8 cellular contexts compared by ENCODE assay signal in the genomic region with DNA sequence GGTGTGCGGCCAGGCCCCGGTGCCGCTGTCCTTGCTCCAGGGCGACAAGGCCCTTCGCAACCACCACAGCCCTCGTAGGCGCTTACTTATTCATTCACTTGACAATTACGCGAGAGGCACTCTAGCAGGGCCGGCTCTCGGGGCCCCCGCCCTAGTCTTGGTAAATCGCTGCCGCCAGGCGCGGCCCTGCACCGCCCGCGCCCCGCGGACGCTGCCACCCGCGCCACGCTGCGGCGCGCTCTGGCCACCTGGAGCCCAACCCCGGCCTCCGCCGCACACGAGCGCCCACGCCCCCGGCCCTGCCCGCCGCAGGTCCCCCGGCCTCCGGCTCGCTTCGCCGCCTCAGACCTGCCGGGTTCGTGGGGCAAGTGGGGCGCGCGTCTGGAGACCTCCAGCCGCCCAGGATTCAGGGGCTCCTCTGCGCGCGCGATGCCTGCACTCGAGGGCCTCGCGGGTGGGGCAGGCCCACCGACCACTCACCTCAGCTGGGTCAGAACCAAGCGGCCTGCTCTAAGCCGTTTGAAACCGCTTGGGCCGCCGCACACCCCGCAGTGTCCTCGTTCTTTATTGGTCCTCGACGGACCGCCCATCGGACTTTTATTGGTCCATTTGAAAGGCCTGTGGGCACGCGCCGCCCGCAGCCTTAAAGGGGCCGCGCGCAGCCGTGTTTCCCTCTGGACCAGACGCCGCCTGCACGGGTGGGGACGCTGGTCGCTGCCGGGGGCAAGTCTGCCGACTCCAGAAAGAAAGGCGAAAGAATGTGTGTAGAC. TPM values are rescaled to one million over a fixed set of nuclear protein-coding genes. Genes with fewer than 3 reads are reported as not detected.
DNase-seq lines count a peak whose midpoint lies in the region; ATAC-seq, FAIRE-seq and TF ChIP-seq lines count a peak whose summit lies in the region.

Gene CKAP5, minus strand, starts transcription at position 541 of the 770 bp plus-strand sequence. CDS start 25,049 bp downstream, outside the sequence.

- peak; percentile 53 to 91 for TF ChIP-seq EP300 in tibial nerve (IDR thresholded peaks at IDR 0.05)

- peaks cover 0 to 26% (median 17%) of the 10 kb centered on the region in 12 donors for H3K4me1 ChIP-seq in heart left ventricle
- peaks cover 0 to 3% of the 10 kb centered on the region in 2 experiments for H3K4me1 ChIP-seq in trophoblast cell (ENCODE audit: control insufficient read depth in 1 of 2, insufficient read depth in 2 of 2, low read length in 2 of 2)
- H3K4me1 ChIP-seq in tibial nerve, result peaks cover 0 to 36% (median 13%) of the 10 kb centered on the region in 4 donors

- 0% methylated on average over 82 to 83 of the region's 83 CpGs for WGBS in adipose tissue, 3 donors
- WGBS in heart left ventricle, 4 donors, result 0 to 1% (median 0%) methylated on average over 53 to 83 of the region's 83 CpGs
- no CpG with 5 or more reads among the region's 83 CpGs for WGBS in trophoblast cell (ENCODE audit: extremely low coverage, insufficient coverage, insufficient read length)
- 1% methylated on average over 27 to 59 of the region's 83 CpGs for WGBS in tibial nerve, 2 donors

- no peak within 1 kb of the TSS for H3K23ac ChIP-seq in trophoblast cell (ENCODE audit: low read length)

- H3K27me3 ChIP-seq in heart left ventricle (no peaks in the 10 kb centered on the region), trophoblast cell (ENCODE audit: insufficient read depth, low read length) (no peaks in the 10 kb centered on the region), tibial nerve (no peaks in the 10 kb centered on the region)

- H3K9me3 ChIP-seq in heart left ventricle, result no peaks in the 10 kb centered on the region
- no peaks in the 10 kb centered on the region for H3K9me3 ChIP-seq in trophoblast cell (ENCODE audit: insufficient read depth, low read depth, low read length)
- H3K9me3 ChIP-seq in tibial nerve, result no peaks in the 10 kb centered on the region

- peak within 1 kb of the TSS; percentile 64 for H4K12ac ChIP-seq in trophoblast cell (ENCODE audit: low read depth, low read length)

- peaks cover 6% of the 10 kb centered on the region for H3K79me1 ChIP-seq in trophoblast cell (ENCODE audit: low read length)

- peak within 1 kb of the TSS; percentile 95 for H3K9ac ChIP-seq in trophoblast cell (ENCODE audit: low read length)

- H3K27ac ChIP-seq in adipose tissue (ENCODE audit: low read depth, low read length), result no peak within 1 kb of the TSS
- peak within 1 kb of the TSS; percentile 27 to 88 (median 80) for H3K27ac ChIP-seq in heart left ventricle
- H3K27ac ChIP-seq in trophoblast cell (ENCODE audit: low read depth, low read length), result peak within 1 kb of the TSS; percentile 66
- peak within 1 kb of the TSS; percentile 44 to 88 (median 86) for H3K27ac ChIP-seq in tibial nerve

- ATAC-seq in HG02759 (IDR thresholded peaks at IDR 0.05; ENCODE audit: unreplicated experiment) (peak; percentile 95), T-cell (replicated peaks in 1 of 4) (peak; percentile 94 to 95 (median 94)), heart left ventricle (peak; percentile 96 to 99 (median 99))

- H3K18ac ChIP-seq in trophoblast cell (ENCODE audit: low read length), result peak within 1 kb of the TSS; percentile 87

- peak within 1 kb of the TSS; percentile 92 to 98 (median 95) for H3K4me3 Mint-ChIP-seq in T-cell

- no peaks in the 10 kb centered on the region for H3K27me3 Mint-ChIP-seq in T-cell

- H2BK5ac ChIP-seq in trophoblast cell (ENCODE audit: low read depth, low read length, poor library complexity), result peak within 1 kb of the TSS; percentile 80

- CTCF ChIA-PET in T-cell (lab: Charles Lee), result interaction anchor here (0.9 to 1.1 kb wide), 2 partner anchors 19 to 20 kb away, joined by 3 read pairs; no protein-coding TSS in a partner anchor

- TF ChIP-seq POLR2A in GM12891 (IDR thresholded peaks at IDR 0.05; ENCODE audit: low read depth, low read length) (peak; percentile 59; the same call in 1 of the 2 replicates), heart left ventricle (IDR thresholded peaks at IDR 0.05) (peak in 1 of 2 donors; percentile 72), tibial nerve (IDR thresholded peaks at IDR 0.05) (peak; percentile 29 to 65)

- peaks cover 0 to 5% (median 0%) of the 10 kb centered on the region in 9 donors for H3K36me3 ChIP-seq in heart left ventricle
- no peaks in the 10 kb centered on the region for H3K36me3 ChIP-seq in trophoblast cell (ENCODE audit: control insufficient read depth in 1 of 2, insufficient read depth in 2 of 2, low read length in 2 of 2)
- peaks cover 0 to 4% (median 0%) of the 10 kb centered on the region in 3 donors for H3K36me3 ChIP-seq in tibial nerve

- peak within 1 kb of the TSS; percentile 81 for H3K4me2 ChIP-seq in trophoblast cell (ENCODE audit: low read length)

- H3K4me3 ChIP-seq in heart left ventricle (peak within 1 kb of the TSS; percentile 48 to 100 (median 88)), trophoblast cell (ENCODE audit: low read depth, low read length) (peak within 1 kb of the TSS; percentile 91), tibial nerve (peak within 1 kb of the TSS; percentile 58 to 94 (median 88))

- no peaks in the 10 kb centered on the region for H3K9me3 Mint-ChIP-seq in T-cell

- intact Hi-C loops in heart left ventricle (cut with DNase I), result loop anchor here in 3 of 10 donors (2.0 kb wide), 1 partner anchor 19 kb away; no protein-coding TSS in a partner anchor

- POLR2A ChIA-PET in T-cell (lab: Charles Lee), result interaction anchor here in 1 of 2 donors (1.0 kb wide), 1 partner anchor 20 kb away, joined by 3 read pairs; no protein-coding TSS in a partner anchor

- peak; percentile 91 for DNase-seq in GM12891 (ENCODE audit: insufficient read length, low spot score)
- DNase-seq in NCI-H1417 (lab: John Stamatoyannopoulos, UW), result peak; percentile 94 to 96 (median 96)
- DNase-seq in T-cell, result peak; percentile 62 to 85 (median 79)
- DNase-seq in heart left ventricle, result peak; percentile 91 to 94 (median 92)
- peak; percentile 87 to 93 for DNase-seq in trophoblast cell
- peak; percentile 84 to 90 for DNase-seq in tibial nerve (ENCODE audit: low spot score in 2 of 2)

- TF ChIP-seq CTCF in heart left ventricle (IDR thresholded peaks at IDR 0.05) (no peak), tibial nerve (IDR thresholded peaks at IDR 0.05) (peak in 2 of 5 experiments; percentile 35 to 58)

- peak within 1 kb of the TSS; percentile 91 for H4K8ac ChIP-seq in trophoblast cell (ENCODE audit: low read depth, low read length)

- H3K14ac ChIP-seq in trophoblast cell (ENCODE audit: low read length), result peak within 1 kb of the TSS; percentile 91

- H2AK5ac ChIP-seq in trophoblast cell (ENCODE audit: low read length), result peak within 1 kb of the TSS; percentile 1

- no peaks in the 10 kb centered on the region for H3K36me3 Mint-ChIP-seq in T-cell

- peak within 1 kb of the TSS; percentile 78 for H2BK120ac ChIP-seq in trophoblast cell (ENCODE audit: insufficient read depth, low read length, poor library complexity)

- H3K4ac ChIP-seq in trophoblast cell (ENCODE audit: low read depth, low read length), result peak within 1 kb of the TSS; percentile 87

- H3K79me2 ChIP-seq in trophoblast cell (ENCODE audit: control insufficient read depth, insufficient read depth, low read length, poor library complexity), result peaks cover 12% of the 10 kb centered on the region

- H2AFZ ChIP-seq in trophoblast cell (ENCODE audit: insufficient read depth, low read length, poor library complexity), result peak within 1 kb of the TSS; percentile 80

- peak within 1 kb of the TSS; percentile 88 for H4K91ac ChIP-seq in trophoblast cell (ENCODE audit: low read depth, low read length)

- peak; percentile 85 for FAIRE-seq in GM12891 (lab: Jason Lieb, UNC)

- no peak within 1 kb of the TSS for H2BK12ac ChIP-seq in trophoblast cell (ENCODE audit: low read length)

- peak within 1 kb of the TSS; percentile 90 to 93 for H3K27ac Mint-ChIP-seq in T-cell

- H3K4me1 Mint-ChIP-seq in T-cell, result peaks cover 34 to 47% (median 44%) of the 10 kb centered on the region in 3 donors

TF ChIP-seq in GM12891, 5 proteins besides CTCF, POLR2A, EP300 and RAD21:
- TF ChIP-seq POLR2AphosphoS5 (IDR thresholded peaks at IDR 0.05; ENCODE audit: low read depth, low read length) (peak; percentile 67), SPI1 (IDR thresholded peaks at IDR 0.05; ENCODE audit: low read depth, low read length) (no peak), TAF1 (IDR thresholded peaks at IDR 0.05; ENCODE audit: low read depth, low read length) (peak; percentile 57; the same call in 1 of the 2 replicates), POU2F2 (IDR thresholded peaks at IDR 0.05; ENCODE audit: low read depth, low read length) (no peak; the same call in 1 of the 2 replicates), PAX5 (IDR thresholded peaks at IDR 0.05; ENCODE audit: insufficient read depth, low read length, severe bottlenecking) (no peak)

RNA-seq across cellular contexts. Expression of gene CKAP5, which starts in this region (rescaled TPM):
- 30.5 TPM for polyA plus RNA-seq in GM12891 (2012; ENCODE audit: low read depth, missing spikeins)
- total RNA-seq in T-cell, result 10 to 100 TPM; 34.8 to 44.6 (median 38.0) TPM
- 10 to 100 TPM in 2 of 3 donors, 1 to 10 TPM in 1; 7.2 to 12.9 (median 12.8) TPM for polyA plus RNA-seq in adipose tissue
- 100 to 1,000 TPM in 1 of 9 donors, 10 to 100 TPM in 8; 41.7 to 108 (median 76.0) TPM for total RNA-seq in heart left ventricle
- 10 to 100 TPM; 12.3 to 27.4 TPM for polyA plus RNA-seq in heart left ventricle
- 72.9 and 73.3 TPM in 2 replicates for polyA plus RNA-seq in trophoblast cell (2013)
- 10 to 100 TPM; 36.9 to 52.7 (median 47.7) TPM for total RNA-seq in tibial nerve
